In the genomic region with DNA sequence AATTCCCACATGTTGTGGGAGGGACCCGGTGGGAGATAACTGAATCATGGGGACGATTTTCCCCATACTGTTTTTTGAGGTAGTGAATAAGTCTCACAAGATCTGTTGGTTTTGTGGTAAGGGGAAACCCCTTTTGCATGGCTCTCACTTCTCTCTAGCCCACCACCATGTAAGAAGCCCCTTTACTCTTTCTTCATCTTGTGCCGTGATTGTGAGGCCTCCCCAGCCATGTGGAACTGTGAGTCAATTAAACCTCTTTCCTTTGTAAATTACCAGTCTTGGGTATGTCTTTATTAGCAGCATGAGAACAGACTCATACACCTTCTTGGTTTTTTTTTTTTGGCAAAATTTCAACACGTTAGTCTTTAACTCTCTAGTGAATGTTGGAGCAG, we compare ENCODE assay signal across 1 cellular context.
TF ChIP-seq lines count a peak whose summit lies in the region.

No MANE protein-coding gene starts in this region.

TF ChIP-seq in GM12878, 131 proteins besides CTCF, POLR2A, EP300 and RAD21 (continued from another document and continues in another):
- TF ChIP-seq ASH2L (IDR thresholded peaks at IDR 0.05; ENCODE audit: borderline replicate concordance, low read depth), result no peak
- TF ChIP-seq EZH2 (IDR thresholded peaks at IDR 0.05; ENCODE audit: borderline replicate concordance, control insufficient read depth, low read depth, low read length), result no peak
- no peak for TF ChIP-seq SIN3A (IDR thresholded peaks at IDR 0.05; ENCODE audit: low read depth, low read length)
- TF ChIP-seq, protein P1, sequence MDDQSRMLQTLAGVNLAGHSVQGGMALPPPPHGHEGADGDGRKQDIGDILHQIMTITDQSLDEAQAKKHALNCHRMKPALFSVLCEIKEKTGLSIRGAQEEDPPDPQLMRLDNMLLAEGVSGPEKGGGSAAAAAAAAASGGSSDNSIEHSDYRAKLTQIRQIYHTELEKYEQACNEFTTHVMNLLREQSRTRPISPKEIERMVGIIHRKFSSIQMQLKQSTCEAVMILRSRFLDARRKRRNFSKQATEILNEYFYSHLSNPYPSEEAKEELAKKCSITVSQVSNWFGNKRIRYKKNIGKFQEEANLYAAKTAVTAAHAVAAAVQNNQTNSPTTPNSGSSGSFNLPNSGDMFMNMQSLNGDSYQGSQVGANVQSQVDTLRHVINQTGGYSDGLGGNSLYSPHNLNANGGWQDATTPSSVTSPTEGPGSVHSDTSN (IDR thresholded peaks at IDR 0.05; ENCODE audit: insufficient replicate concordance, low read depth, low read length), result no peak
- no peak for TF ChIP-seq YBX1 (IDR thresholded peaks at IDR 0.05)
- no peak for TF ChIP-seq SRF (IDR thresholded peaks at IDR 0.05; ENCODE audit: low read depth in 2 of 2, low read length in 2 of 2)
- peak; percentile 71 for TF ChIP-seq FOXM1 (IDR thresholded peaks at IDR 0.05; ENCODE audit: low read depth, low read length)
- no peak for TF ChIP-seq TARDBP (IDR thresholded peaks at IDR 0.05; ENCODE audit: borderline replicate concordance)
- no peak for TF ChIP-seq MEF2A (IDR thresholded peaks at IDR 0.05; ENCODE audit: insufficient read depth, low read depth, low read length)
- TF ChIP-seq, protein P2, sequence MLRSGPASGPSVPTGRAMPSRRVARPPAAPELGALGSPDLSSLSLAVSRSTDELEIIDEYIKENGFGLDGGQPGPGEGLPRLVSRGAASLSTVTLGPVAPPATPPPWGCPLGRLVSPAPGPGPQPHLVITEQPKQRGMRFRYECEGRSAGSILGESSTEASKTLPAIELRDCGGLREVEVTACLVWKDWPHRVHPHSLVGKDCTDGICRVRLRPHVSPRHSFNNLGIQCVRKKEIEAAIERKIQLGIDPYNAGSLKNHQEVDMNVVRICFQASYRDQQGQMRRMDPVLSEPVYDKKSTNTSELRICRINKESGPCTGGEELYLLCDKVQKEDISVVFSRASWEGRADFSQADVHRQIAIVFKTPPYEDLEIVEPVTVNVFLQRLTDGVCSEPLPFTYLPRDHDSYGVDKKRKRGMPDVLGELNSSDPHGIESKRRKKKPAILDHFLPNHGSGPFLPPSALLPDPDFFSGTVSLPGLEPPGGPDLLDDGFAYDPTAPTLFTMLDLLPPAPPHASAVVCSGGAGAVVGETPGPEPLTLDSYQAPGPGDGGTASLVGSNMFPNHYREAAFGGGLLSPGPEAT (IDR thresholded peaks at IDR 0.05; ENCODE audit: low read depth), result peak; percentile 92
- peak; percentile 70; the same call in 1 of the 2 replicates for TF ChIP-seq CBFB (IDR thresholded peaks at IDR 0.05; ENCODE audit: low read depth)
- TF ChIP-seq FOXK2 (IDR thresholded peaks at IDR 0.05), result no peak
- TF ChIP-seq, protein P3, sequence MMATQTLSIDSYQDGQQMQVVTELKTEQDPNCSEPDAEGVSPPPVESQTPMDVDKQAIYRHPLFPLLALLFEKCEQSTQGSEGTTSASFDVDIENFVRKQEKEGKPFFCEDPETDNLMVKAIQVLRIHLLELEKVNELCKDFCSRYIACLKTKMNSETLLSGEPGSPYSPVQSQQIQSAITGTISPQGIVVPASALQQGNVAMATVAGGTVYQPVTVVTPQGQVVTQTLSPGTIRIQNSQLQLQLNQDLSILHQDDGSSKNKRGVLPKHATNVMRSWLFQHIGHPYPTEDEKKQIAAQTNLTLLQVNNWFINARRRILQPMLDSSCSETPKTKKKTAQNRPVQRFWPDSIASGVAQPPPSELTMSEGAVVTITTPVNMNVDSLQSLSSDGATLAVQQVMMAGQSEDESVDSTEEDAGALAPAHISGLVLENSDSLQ (IDR thresholded peaks at IDR 0.05), result no peak
- TF ChIP-seq NR2C2 (IDR thresholded peaks at IDR 0.05; ENCODE audit: borderline replicate concordance, control insufficient read depth, insufficient read length, low read depth), result no peak
- no peak for TF ChIP-seq ESRRA (IDR thresholded peaks at IDR 0.05; ENCODE audit: low read length)
- TF ChIP-seq CHD2 (IDR thresholded peaks at IDR 0.05; ENCODE audit: borderline replicate concordance, low read depth, low read length), result no peak
- no peak; the same call in 1 of the 2 replicates for TF ChIP-seq ZNF384 (IDR thresholded peaks at IDR 0.05; ENCODE audit: borderline replicate concordance, low read depth, low read length)
- TF ChIP-seq CBX3 (IDR thresholded peaks at IDR 0.05; ENCODE audit: borderline replicate concordance, low read depth), result no peak
- TF ChIP-seq, protein P4, sequence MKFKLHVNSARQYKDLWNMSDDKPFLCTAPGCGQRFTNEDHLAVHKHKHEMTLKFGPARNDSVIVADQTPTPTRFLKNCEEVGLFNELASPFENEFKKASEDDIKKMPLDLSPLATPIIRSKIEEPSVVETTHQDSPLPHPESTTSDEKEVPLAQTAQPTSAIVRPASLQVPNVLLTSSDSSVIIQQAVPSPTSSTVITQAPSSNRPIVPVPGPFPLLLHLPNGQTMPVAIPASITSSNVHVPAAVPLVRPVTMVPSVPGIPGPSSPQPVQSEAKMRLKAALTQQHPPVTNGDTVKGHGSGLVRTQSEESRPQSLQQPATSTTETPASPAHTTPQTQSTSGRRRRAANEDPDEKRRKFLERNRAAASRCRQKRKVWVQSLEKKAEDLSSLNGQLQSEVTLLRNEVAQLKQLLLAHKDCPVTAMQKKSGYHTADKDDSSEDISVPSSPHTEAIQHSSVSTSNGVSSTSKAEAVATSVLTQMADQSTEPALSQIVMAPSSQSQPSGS (IDR thresholded peaks at IDR 0.05; ENCODE audit: low read length), result no peak; the same call in none of the 2 replicates
- no peak for TF ChIP-seq SREBF1 (IDR thresholded peaks at IDR 0.05; ENCODE audit: low read length)
- TF ChIP-seq, protein P5, sequence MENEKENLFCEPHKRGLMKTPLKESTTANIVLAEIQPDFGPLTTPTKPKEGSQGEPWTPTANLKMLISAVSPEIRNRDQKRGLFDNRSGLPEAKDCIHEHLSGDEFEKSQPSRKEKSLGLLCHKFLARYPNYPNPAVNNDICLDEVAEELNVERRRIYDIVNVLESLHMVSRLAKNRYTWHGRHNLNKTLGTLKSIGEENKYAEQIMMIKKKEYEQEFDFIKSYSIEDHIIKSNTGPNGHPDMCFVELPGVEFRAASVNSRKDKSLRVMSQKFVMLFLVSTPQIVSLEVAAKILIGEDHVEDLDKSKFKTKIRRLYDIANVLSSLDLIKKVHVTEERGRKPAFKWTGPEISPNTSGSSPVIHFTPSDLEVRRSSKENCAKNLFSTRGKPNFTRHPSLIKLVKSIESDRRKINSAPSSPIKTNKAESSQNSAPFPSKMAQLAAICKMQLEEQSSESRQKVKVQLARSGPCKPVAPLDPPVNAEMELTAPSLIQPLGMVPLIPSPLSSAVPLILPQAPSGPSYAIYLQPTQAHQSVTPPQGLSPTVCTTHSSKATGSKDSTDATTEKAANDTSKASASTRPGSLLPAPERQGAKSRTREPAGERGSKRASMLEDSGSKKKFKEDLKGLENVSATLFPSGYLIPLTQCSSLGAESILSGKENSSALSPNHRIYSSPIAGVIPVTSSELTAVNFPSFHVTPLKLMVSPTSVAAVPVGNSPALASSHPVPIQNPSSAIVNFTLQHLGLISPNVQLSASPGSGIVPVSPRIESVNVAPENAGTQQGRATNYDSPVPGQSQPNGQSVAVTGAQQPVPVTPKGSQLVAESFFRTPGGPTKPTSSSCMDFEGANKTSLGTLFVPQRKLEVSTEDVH (IDR thresholded peaks at IDR 0.05; ENCODE audit: low read depth, partially characterized antibody), result no peak
- TF ChIP-seq, protein P6, sequence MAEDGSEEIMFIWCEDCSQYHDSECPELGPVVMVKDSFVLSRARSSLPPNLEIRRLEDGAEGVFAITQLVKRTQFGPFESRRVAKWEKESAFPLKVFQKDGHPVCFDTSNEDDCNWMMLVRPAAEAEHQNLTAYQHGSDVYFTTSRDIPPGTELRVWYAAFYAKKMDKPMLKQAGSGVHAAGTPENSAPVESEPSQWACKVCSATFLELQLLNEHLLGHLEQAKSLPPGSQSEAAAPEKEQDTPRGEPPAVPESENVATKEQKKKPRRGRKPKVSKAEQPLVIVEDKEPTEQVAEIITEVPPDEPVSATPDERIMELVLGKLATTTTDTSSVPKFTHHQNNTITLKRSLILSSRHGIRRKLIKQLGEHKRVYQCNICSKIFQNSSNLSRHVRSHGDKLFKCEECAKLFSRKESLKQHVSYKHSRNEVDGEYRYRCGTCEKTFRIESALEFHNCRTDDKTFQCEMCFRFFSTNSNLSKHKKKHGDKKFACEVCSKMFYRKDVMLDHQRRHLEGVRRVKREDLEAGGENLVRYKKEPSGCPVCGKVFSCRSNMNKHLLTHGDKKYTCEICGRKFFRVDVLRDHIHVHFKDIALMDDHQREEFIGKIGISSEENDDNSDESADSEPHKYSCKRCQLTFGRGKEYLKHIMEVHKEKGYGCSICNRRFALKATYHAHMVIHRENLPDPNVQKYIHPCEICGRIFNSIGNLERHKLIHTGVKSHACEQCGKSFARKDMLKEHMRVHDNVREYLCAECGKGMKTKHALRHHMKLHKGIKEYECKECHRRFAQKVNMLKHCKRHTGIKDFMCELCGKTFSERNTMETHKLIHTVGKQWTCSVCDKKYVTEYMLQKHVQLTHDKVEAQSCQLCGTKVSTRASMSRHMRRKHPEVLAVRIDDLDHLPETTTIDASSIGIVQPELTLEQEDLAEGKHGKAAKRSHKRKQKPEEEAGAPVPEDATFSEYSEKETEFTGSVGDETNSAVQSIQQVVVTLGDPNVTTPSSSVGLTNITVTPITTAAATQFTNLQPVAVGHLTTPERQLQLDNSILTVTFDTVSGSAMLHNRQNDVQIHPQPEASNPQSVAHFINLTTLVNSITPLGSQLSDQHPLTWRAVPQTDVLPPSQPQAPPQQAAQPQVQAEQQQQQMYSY (CRISPR knock-in tag; IDR thresholded peaks at IDR 0.05), result no peak
- TF ChIP-seq EED (IDR thresholded peaks at IDR 0.05; ENCODE audit: low read depth), result peak; percentile 55
- TF ChIP-seq, protein P7, sequence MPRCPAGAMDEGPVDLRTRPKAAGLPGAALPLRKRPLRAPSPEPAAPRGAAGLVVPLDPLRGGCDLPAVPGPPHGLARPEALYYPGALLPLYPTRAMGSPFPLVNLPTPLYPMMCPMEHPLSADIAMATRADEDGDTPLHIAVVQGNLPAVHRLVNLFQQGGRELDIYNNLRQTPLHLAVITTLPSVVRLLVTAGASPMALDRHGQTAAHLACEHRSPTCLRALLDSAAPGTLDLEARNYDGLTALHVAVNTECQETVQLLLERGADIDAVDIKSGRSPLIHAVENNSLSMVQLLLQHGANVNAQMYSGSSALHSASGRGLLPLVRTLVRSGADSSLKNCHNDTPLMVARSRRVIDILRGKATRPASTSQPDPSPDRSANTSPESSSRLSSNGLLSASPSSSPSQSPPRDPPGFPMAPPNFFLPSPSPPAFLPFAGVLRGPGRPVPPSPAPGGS (IDR thresholded peaks at IDR 0.05; ENCODE audit: borderline replicate concordance, insufficient read depth, low read depth, low read length, poor library complexity, severe bottlenecking), result no peak
- TF ChIP-seq, protein P8, sequence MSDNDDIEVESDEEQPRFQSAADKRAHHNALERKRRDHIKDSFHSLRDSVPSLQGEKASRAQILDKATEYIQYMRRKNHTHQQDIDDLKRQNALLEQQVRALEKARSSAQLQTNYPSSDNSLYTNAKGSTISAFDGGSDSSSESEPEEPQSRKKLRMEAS (IDR thresholded peaks at IDR 0.05; ENCODE audit: low read depth, low read length), result no peak
- TF ChIP-seq, protein P9, sequence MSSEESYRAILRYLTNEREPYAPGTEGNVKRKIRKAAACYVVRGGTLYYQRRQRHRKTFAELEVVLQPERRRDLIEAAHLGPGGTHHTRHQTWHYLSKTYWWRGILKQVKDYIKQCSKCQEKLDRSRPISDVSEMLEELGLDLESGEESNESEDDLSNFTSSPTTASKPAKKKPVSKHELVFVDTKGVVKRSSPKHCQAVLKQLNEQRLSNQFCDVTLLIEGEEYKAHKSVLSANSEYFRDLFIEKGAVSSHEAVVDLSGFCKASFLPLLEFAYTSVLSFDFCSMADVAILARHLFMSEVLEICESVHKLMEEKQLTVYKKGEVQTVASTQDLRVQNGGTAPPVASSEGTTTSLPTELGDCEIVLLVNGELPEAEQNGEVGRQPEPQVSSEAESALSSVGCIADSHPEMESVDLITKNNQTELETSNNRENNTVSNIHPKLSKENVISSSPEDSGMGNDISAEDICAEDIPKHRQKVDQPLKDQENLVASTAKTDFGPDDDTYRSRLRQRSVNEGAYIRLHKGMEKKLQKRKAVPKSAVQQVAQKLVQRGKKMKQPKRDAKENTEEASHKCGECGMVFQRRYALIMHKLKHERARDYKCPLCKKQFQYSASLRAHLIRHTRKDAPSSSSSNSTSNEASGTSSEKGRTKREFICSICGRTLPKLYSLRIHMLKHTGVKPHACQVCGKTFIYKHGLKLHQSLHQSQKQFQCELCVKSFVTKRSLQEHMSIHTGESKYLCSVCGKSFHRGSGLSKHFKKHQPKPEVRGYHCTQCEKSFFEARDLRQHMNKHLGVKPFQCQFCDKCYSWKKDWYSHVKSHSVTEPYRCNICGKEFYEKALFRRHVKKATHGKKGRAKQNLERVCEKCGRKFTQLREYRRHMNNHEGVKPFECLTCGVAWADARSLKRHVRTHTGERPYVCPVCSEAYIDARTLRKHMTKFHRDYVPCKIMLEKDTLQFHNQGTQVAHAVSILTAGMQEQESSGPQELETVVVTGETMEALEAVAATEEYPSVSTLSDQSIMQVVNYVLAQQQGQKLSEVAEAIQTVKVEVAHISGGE (CRISPR knock-in tag; IDR thresholded peaks at IDR 0.05), result no peak
- peak; percentile 4; the same call in 1 of the 2 replicates for TF ChIP-seq CREB1 (IDR thresholded peaks at IDR 0.05; ENCODE audit: low read depth)
- TF ChIP-seq JUNB (IDR thresholded peaks at IDR 0.05), result no peak; the same call in 1 of the 2 replicates
- TF ChIP-seq MEF2B (IDR thresholded peaks at IDR 0.05; ENCODE audit: partially characterized antibody, poor library complexity, severe bottlenecking), result peak; percentile 73
- 0 out of 2 replicates have a peak, but pooled peaks have one; percentile 10 for TF ChIP-seq TCF12 (IDR thresholded peaks at IDR 0.05; ENCODE audit: low read depth, low read length)
- peak; percentile 71 for TF ChIP-seq NFIC (IDR thresholded peaks at IDR 0.05; ENCODE audit: low read depth, low read length)
- TF ChIP-seq IKZF2 (IDR thresholded peaks at IDR 0.05), result peak; percentile 73 to 80; a peak in 3 of 4 replicates
- no peak for TF ChIP-seq ZNF217 (IDR thresholded peaks at IDR 0.05)
- peak in 1 of 2 experiments; percentile 76; a peak in 1 of 4 replicates for TF ChIP-seq BHLHE40 (IDR thresholded peaks at IDR 0.05; ENCODE audit: borderline replicate concordance in 1 of 2, low read depth in 2 of 2, low read length in 1 of 2)
- TF ChIP-seq NR2C1 (IDR thresholded peaks at IDR 0.05), result no peak
- TF ChIP-seq BRCA1 (IDR thresholded peaks at IDR 0.05; ENCODE audit: low read depth, low read length), result no peak
- TF ChIP-seq GATAD2B (conservative IDR thresholded peaks at IDR 0.05; ENCODE audit: low read depth), result 0 out of 2 replicates have a peak, but pooled peaks have one; percentile 24
- no peak for TF ChIP-seq HDAC6 (IDR thresholded peaks at IDR 0.05; ENCODE audit: unreplicated experiment)
- no peak for TF ChIP-seq MYC (IDR thresholded peaks at IDR 0.05; ENCODE audit: insufficient read depth, insufficient read length, insufficient replicate concordance, low read length, severe bottlenecking)
